ENCODE assay signal across 1 cellular context in the genomic region with DNA sequence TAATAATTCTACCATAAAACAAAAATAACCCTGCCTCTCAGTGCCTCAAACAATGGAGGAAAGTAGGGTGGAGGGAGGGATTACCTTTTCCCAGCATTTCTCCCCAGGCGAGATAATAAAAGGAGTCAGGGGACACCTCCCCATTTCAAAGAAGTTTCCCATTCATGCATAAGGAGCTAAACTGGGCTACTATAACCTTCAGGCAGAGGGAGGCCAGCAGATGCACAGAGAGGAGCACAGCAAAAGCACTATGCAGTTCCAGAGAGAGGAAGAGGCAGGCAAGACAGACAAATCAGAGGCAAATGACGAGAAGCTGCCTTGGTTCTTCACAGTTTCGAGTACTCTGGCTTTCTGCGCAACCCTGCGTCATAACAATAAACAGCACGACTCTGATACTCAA.
TF ChIP-seq lines count a peak whose summit lies in the region.

No MANE protein-coding gene starts in this region.

TF ChIP-seq in H1, 55 proteins besides CTCF, POLR2A, EP300 and RAD21:
- TF ChIP-seq EZH2 (IDR thresholded peaks at IDR 0.05; ENCODE audit: low read depth, low read length, severe bottlenecking) (no peak), ZNF274 (IDR thresholded peaks at IDR 0.05; ENCODE audit: borderline replicate concordance, extremely low read depth, low read length) (no peak), ASH2L (IDR thresholded peaks at IDR 0.05; ENCODE audit: low read length) (no peak), NANOG (IDR thresholded peaks at IDR 0.05; ENCODE audit: insufficient read depth, low read depth, low read length, poor library complexity, severe bottlenecking) (no peak), RFX5 (IDR thresholded peaks at IDR 0.05; ENCODE audit: borderline replicate concordance, low read depth, low read length) (no peak), HDAC2 (IDR thresholded peaks at IDR 0.05; ENCODE audit: borderline replicate concordance in 1 of 2, low read depth in 2 of 2, low read length in 2 of 2) (no peak), CBX5 (IDR thresholded peaks at IDR 0.05; ENCODE audit: low read depth, low read length) (no peak), CEBPB (IDR thresholded peaks at IDR 0.05; ENCODE audit: low read depth, low read length) (no peak), KDM1A (IDR thresholded peaks at IDR 0.05; ENCODE audit: borderline replicate concordance, low read length) (no peak), TAF7 (optimal IDR thresholded peaks at IDR 0.05; ENCODE audit: borderline replicate concordance, low read depth, low read length) (no peak), CBX8 (IDR thresholded peaks at IDR 0.05; ENCODE audit: borderline replicate concordance, low read depth, low read length) (no peak), BRCA1 (IDR thresholded peaks at IDR 0.05; ENCODE audit: low read depth, low read length) (no peak), TAF1 (IDR thresholded peaks at IDR 0.05; ENCODE audit: low read depth, low read length) (no peak), RBBP5 (IDR thresholded peaks at IDR 0.05; ENCODE audit: borderline replicate concordance, low read depth, low read length) (no peak), SUZ12 (IDR thresholded peaks at IDR 0.05; ENCODE audit: low read length) (no peak)
- TF ChIP-seq, protein P1, sequence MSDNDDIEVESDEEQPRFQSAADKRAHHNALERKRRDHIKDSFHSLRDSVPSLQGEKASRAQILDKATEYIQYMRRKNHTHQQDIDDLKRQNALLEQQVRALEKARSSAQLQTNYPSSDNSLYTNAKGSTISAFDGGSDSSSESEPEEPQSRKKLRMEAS (IDR thresholded peaks at IDR 0.05) = no peak
- TF ChIP-seq, protein P2, sequence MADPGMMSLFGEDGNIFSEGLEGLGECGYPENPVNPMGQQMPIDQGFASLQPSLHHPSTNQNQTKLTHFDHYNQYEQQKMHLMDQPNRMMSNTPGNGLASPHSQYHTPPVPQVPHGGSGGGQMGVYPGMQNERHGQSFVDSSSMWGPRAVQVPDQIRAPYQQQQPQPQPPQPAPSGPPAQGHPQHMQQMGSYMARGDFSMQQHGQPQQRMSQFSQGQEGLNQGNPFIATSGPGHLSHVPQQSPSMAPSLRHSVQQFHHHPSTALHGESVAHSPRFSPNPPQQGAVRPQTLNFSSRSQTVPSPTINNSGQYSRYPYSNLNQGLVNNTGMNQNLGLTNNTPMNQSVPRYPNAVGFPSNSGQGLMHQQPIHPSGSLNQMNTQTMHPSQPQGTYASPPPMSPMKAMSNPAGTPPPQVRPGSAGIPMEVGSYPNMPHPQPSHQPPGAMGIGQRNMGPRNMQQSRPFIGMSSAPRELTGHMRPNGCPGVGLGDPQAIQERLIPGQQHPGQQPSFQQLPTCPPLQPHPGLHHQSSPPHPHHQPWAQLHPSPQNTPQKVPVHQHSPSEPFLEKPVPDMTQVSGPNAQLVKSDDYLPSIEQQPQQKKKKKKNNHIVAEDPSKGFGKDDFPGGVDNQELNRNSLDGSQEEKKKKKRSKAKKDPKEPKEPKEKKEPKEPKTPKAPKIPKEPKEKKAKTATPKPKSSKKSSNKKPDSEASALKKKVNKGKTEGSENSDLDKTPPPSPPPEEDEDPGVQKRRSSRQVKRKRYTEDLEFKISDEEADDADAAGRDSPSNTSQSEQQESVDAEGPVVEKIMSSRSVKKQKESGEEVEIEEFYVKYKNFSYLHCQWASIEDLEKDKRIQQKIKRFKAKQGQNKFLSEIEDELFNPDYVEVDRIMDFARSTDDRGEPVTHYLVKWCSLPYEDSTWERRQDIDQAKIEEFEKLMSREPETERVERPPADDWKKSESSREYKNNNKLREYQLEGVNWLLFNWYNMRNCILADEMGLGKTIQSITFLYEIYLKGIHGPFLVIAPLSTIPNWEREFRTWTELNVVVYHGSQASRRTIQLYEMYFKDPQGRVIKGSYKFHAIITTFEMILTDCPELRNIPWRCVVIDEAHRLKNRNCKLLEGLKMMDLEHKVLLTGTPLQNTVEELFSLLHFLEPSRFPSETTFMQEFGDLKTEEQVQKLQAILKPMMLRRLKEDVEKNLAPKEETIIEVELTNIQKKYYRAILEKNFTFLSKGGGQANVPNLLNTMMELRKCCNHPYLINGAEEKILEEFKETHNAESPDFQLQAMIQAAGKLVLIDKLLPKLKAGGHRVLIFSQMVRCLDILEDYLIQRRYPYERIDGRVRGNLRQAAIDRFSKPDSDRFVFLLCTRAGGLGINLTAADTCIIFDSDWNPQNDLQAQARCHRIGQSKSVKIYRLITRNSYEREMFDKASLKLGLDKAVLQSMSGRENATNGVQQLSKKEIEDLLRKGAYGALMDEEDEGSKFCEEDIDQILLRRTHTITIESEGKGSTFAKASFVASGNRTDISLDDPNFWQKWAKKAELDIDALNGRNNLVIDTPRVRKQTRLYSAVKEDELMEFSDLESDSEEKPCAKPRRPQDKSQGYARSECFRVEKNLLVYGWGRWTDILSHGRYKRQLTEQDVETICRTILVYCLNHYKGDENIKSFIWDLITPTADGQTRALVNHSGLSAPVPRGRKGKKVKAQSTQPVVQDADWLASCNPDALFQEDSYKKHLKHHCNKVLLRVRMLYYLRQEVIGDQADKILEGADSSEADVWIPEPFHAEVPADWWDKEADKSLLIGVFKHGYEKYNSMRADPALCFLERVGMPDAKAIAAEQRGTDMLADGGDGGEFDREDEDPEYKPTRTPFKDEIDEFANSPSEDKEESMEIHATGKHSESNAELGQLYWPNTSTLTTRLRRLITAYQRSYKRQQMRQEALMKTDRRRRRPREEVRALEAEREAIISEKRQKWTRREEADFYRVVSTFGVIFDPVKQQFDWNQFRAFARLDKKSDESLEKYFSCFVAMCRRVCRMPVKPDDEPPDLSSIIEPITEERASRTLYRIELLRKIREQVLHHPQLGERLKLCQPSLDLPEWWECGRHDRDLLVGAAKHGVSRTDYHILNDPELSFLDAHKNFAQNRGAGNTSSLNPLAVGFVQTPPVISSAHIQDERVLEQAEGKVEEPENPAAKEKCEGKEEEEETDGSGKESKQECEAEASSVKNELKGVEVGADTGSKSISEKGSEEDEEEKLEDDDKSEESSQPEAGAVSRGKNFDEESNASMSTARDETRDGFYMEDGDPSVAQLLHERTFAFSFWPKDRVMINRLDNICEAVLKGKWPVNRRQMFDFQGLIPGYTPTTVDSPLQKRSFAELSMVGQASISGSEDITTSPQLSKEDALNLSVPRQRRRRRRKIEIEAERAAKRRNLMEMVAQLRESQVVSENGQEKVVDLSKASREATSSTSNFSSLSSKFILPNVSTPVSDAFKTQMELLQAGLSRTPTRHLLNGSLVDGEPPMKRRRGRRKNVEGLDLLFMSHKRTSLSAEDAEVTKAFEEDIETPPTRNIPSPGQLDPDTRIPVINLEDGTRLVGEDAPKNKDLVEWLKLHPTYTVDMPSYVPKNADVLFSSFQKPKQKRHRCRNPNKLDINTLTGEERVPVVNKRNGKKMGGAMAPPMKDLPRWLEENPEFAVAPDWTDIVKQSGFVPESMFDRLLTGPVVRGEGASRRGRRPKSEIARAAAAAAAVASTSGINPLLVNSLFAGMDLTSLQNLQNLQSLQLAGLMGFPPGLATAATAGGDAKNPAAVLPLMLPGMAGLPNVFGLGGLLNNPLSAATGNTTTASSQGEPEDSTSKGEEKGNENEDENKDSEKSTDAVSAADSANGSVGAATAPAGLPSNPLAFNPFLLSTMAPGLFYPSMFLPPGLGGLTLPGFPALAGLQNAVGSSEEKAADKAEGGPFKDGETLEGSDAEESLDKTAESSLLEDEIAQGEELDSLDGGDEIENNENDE (IDR thresholded peaks at IDR 0.05; ENCODE audit: insufficient replicate concordance, low read length) = no peak
TF ChIP-seq in H1: peak in this region for 0.
